In genomic region chr17:64150237-64151015, GRCh38 we compare ENCODE assay signal across 12 cellular contexts. TPM values are rescaled to one million over a fixed set of nuclear protein-coding genes. Genes with fewer than 3 reads are reported as not detected.
DNase-seq lines count a peak whose midpoint lies in the region; ATAC-seq and TF ChIP-seq lines count a peak whose summit lies in the region.
"Had no signal": no experiment of that assay in that cellular context is flagged by ENCODE, and none has a peak within 500 bp of the region (broad histone marks: within the 10 kb centered on the region; RNA-seq: fewer than 3 reads in every experiment).

No MANE protein-coding gene starts in this region.

- H3K27me3 ChIP-seq in MM.1S (replicated peaks; ENCODE audit: insufficient read depth, low read length) (no peaks in the 10 kb centered on the region), esophagus muscularis mucosa (no peaks in the 10 kb centered on the region)

- 83% methylated on average over 5 of the region's 5 CpGs for WGBS in esophagus muscularis mucosa

- H3K4me3 ChIP-seq in MM.1S (ENCODE audit: low read length) (no peak overlapping the region), esophagus muscularis mucosa (no peak overlapping the region)

- H3K27ac ChIP-seq in MM.1S (ENCODE audit: low read length) (peak overlapping the region; percentile 47; the same call in 1 of the 2 replicates), esophagus muscularis mucosa (replicated peaks in 1 of 4) (peak overlapping the region; percentile 27 to 53 (median 36))

- H3K9me3 ChIP-seq in MM.1S (replicated peaks; ENCODE audit: insufficient read depth, low read length) (no peaks in the 10 kb centered on the region), esophagus muscularis mucosa (no peaks in the 10 kb centered on the region)

- no peak overlapping the region for H2AFZ ChIP-seq in MM.1S (ENCODE audit: low read length)

- peaks cover 51% of the 10 kb centered on the region for H3F3A ChIP-seq in MM.1S (ENCODE audit: insufficient read depth, low read length)

- no peak overlapping the region for H3K9ac ChIP-seq in MM.1S (ENCODE audit: low read length)

- H3K79me2 ChIP-seq in MM.1S (ENCODE audit: low read length), result peaks cover 12% of the 10 kb centered on the region

- no peak for TF ChIP-seq EP300 in esophagus muscularis mucosa (IDR thresholded peaks at IDR 0.05)

- H3K4me1 ChIP-seq in MM.1S (ENCODE audit: low read length) (peaks cover 24% of the 10 kb centered on the region), esophagus muscularis mucosa (peaks cover 24 to 50% (median 34%) of the 10 kb centered on the region in 4 donors)

- H3K4me2 ChIP-seq in MM.1S (ENCODE audit: low read depth, low read length), result no peak overlapping the region; the same call in 1 of the 2 replicates

- no peaks in the 10 kb centered on the region; the same call in 1 of the 2 replicates for H3K36me3 ChIP-seq in MM.1S (replicated peaks; ENCODE audit: insufficient read depth, low read length)
- H3K36me3 ChIP-seq in esophagus muscularis mucosa, result peaks cover 0 to 44% (median 23%) of the 10 kb centered on the region in 4 donors

- ATAC-seq in GM21390 (IDR thresholded peaks at IDR 0.05; ENCODE audit: unreplicated experiment), result no peak

- intact Hi-C loops in esophagus muscularis mucosa (cut with DNase I), result no loop called here

- DNase-seq in EL (peak; percentile 23), MM.1S (peak; percentile 45), esophagus muscularis mucosa (ENCODE audit: extremely low spot score) (no peak), renal cortical epithelial cell (ENCODE audit: low read depth) (peak; percentile 51), DMS153 treated with DMSO at 0.1 percent for 48 hours (lab: John Stamatoyannopoulos, UW; ENCODE audit: unreplicated experiment) (no peak), DMS153 (lab: John Stamatoyannopoulos, UW) (no peak)
- DNase-seq: activated T-cell treated with anti-CD3 and anti-CD28 coated beads for 4 hours; central memory CD4-positive, alpha-beta T cell; GDM1; H9; SW 1271 had no signal

- TF ChIP-seq CTCF in MM.1S (IDR thresholded peaks at IDR 0.05; ENCODE audit: low read length) (no peak), esophagus muscularis mucosa (IDR thresholded peaks at IDR 0.05) (no peak)

- TF ChIP-seq POLR2A in esophagus muscularis mucosa (IDR thresholded peaks at IDR 0.05; ENCODE audit: low read depth), result no peak

- no peaks in the 10 kb centered on the region for H4K20me1 ChIP-seq in MM.1S (ENCODE audit: insufficient read depth, low read length)

- no peaks in the 10 kb centered on the region for H3K9me2 ChIP-seq in MM.1S (replicated peaks; ENCODE audit: insufficient read depth, low read length)

RNA-seq across cellular contexts. Expression of gene ERN1, which starts 20.5 kb away (rescaled TPM):
- 10 to 100 TPM in 1 of 4 donors, 1 to 10 TPM in 3; 6.2 to 11.2 (median 9.3) TPM for total RNA-seq in esophagus muscularis mucosa
- 4.5 and 10.6 TPM in 2 replicates for total RNA-seq in renal cortical epithelial cell

Comparison
In these comparisons a context has a peak if more than half of its experiments do, and no peak if none do; other contexts are left out.
1. DNase-seq: peak in EL (single experiment), MM.1S (single experiment) and renal cortical epithelial cell (single experiment); none in esophagus muscularis mucosa (single experiment), DMS153 treated with DMSO at 0.1 percent for 48 hours (single experiment) and DMS153 (single experiment).